Comparison of ENCODE assay signal across 2 cellular contexts in the genomic region with DNA sequence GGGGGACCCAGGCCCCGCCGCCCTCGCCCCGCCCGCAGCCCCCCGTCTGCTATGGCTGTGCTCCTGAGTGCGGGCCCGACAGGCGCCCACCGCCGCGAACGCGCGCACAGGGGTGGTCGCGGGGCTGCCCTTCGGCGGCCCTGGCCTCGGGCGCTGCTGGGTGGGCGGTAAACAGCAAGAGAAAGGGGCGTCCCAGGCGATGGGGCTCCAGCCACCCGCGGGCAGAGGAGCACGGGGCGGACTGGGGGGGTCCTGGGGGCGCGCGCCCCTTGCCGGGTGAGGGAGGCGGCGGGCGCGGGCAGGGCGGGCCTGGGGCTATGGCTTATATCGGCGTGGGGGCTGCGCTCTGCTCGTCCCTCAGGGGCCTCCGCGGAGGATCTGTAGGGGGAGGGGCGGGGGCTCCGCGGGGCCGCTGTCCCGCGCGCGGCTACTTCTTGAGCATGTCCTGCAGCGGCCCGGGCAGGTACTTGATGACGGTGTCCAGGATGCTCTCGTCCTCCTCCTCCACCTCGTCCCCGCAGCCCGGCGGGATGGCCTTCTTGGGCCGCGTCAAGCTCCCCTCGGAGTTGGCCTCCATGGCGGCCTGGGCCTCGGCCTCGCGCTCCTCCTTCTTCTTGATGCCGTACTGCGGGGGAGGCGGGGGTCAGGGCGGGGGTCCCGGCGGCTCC.
TF ChIP-seq lines count a peak whose summit lies in the region.

No MANE protein-coding gene starts in this region.

TF ChIP-seq in IMR-90, 13 proteins besides CTCF, POLR2A, EP300 and RAD21:
- TF ChIP-seq MXI1 (IDR thresholded peaks at IDR 0.05; ENCODE audit: borderline replicate concordance, low read depth, low read length), result no peak
- TF ChIP-seq RCOR1 (IDR thresholded peaks at IDR 0.05; ENCODE audit: insufficient replicate concordance, low read length), result no peak
- no peak for TF ChIP-seq NFE2L2 (IDR thresholded peaks at IDR 0.05; ENCODE audit: low read depth, low read length)
- TF ChIP-seq RFX5 (IDR thresholded peaks at IDR 0.05; ENCODE audit: low read depth, low read length), result no peak
- no peak for TF ChIP-seq CEBPB (IDR thresholded peaks at IDR 0.05; ENCODE audit: low read depth, low read length)
- TF ChIP-seq MAFK (IDR thresholded peaks at IDR 0.05; ENCODE audit: low read depth, low read length), result no peak
- TF ChIP-seq FOS (IDR thresholded peaks at IDR 0.05; ENCODE audit: low read depth, low read length), result no peak
- TF ChIP-seq, protein P1, sequence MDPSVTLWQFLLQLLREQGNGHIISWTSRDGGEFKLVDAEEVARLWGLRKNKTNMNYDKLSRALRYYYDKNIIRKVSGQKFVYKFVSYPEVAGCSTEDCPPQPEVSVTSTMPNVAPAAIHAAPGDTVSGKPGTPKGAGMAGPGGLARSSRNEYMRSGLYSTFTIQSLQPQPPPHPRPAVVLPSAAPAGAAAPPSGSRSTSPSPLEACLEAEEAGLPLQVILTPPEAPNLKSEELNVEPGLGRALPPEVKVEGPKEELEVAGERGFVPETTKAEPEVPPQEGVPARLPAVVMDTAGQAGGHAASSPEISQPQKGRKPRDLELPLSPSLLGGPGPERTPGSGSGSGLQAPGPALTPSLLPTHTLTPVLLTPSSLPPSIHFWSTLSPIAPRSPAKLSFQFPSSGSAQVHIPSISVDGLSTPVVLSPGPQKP (IDR thresholded peaks at IDR 0.05; ENCODE audit: borderline replicate concordance, low read depth, low read length), result no peak
- no peak for TF ChIP-seq MAZ (IDR thresholded peaks at IDR 0.05; ENCODE audit: borderline replicate concordance, low read depth, low read length)
- TF ChIP-seq CHD1 (IDR thresholded peaks at IDR 0.05; ENCODE audit: low read depth, low read length), result no peak
- TF ChIP-seq, protein P2, sequence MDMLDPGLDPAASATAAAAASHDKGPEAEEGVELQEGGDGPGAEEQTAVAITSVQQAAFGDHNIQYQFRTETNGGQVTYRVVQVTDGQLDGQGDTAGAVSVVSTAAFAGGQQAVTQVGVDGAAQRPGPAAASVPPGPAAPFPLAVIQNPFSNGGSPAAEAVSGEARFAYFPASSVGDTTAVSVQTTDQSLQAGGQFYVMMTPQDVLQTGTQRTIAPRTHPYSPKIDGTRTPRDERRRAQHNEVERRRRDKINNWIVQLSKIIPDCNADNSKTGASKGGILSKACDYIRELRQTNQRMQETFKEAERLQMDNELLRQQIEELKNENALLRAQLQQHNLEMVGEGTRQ (IDR thresholded peaks at IDR 0.05; ENCODE audit: low read depth, low read length), result no peak

TF ChIP-seq in H1, 55 proteins besides CTCF, POLR2A, EP300 and RAD21:
- no peak for TF ChIP-seq TAF1 (IDR thresholded peaks at IDR 0.05; ENCODE audit: low read depth, low read length)
- TF ChIP-seq EZH2 (IDR thresholded peaks at IDR 0.05; ENCODE audit: low read depth, low read length, severe bottlenecking), result peak; percentile 74
- no peak for TF ChIP-seq FOSL1 (IDR thresholded peaks at IDR 0.05; ENCODE audit: insufficient read depth, low read depth, low read length)
